In genomic region chr15:24862726-24863521, GRCh38 we compare ENCODE assay signal across 24 cellular contexts.
DNase-seq lines count a peak whose midpoint lies in the region; ATAC-seq, FAIRE-seq and TF ChIP-seq lines count a peak whose summit lies in the region.
"Had no signal": no experiment of that assay in that cellular context is flagged by ENCODE, and none has a peak within 500 bp of the region (broad histone marks: within the 10 kb centered on the region; RNA-seq: fewer than 3 reads in every experiment).

No MANE protein-coding gene starts in this region.

- peaks cover 3% of the 10 kb centered on the region for H3K79me2 ChIP-seq in endothelial cell of umbilical vein (ENCODE audit: control insufficient read depth, insufficient read depth, low read length)

- POLR2A ChIA-PET in endothelial cell of umbilical vein (lab: Charles Lee), result no interaction called here

- no peak overlapping the region for H3K4me2 ChIP-seq in endothelial cell of umbilical vein (ENCODE audit: insufficient read depth, low read length)

- no peaks in the 10 kb centered on the region for H3K27me3 ChIP-seq in NT2/D1 (ENCODE audit: insufficient read depth, insufficient read length)
- H3K27me3 ChIP-seq in endothelial cell of umbilical vein (ENCODE audit: control insufficient read depth in 2 of 2, insufficient read depth in 2 of 2, low read length in 2 of 2), result no peaks in the 10 kb centered on the region
- H3K27me3 ChIP-seq: adrenal gland, SJCRH30, vagina had no signal

- no peak for ATAC-seq in HG02610 (IDR thresholded peaks at IDR 0.05; ENCODE audit: unreplicated experiment)
- ATAC-seq: esophagus mucosa, gastroesophageal sphincter had no signal

- peaks cover 27% of the 10 kb centered on the region for H3K9me3 Mint-ChIP-seq in mesothelial cell of epicardium

- peak overlapping the region; percentile 73 for H3K27ac Mint-ChIP-seq in mesothelial cell of epicardium
- H3K27ac Mint-ChIP-seq: activated CD4-positive, alpha-beta memory T cell treated with anti-CD3 and anti-CD28 coated beads for 36 hours had no signal

- peaks cover 27% of the 10 kb centered on the region for H3K4me1 Mint-ChIP-seq in mesothelial cell of epicardium
- H3K4me1 Mint-ChIP-seq: central memory CD8-positive, alpha-beta T cell had no signal

- BruUV-seq in endothelial cell of umbilical vein (replicated peaks; lab: Mats Ljungman, UMichigan), result no TSS peak

- H3K9me1 ChIP-seq in endothelial cell of umbilical vein (replicated peaks; ENCODE audit: control insufficient read depth, extremely low read depth, insufficient read depth, low read length), result no peaks in the 10 kb centered on the region

- no peaks in the 10 kb centered on the region for H3K9me3 ChIP-seq in NT2/D1 (ENCODE audit: insufficient read depth, low read length)
- no peaks in the 10 kb centered on the region for H3K9me3 ChIP-seq in endothelial cell of umbilical vein (replicated peaks; ENCODE audit: control insufficient read depth, insufficient read depth, low read length)
- H3K9me3 ChIP-seq: adrenal gland, gastroesophageal sphincter, SJCRH30, vagina had no signal

- no peaks in the 10 kb centered on the region for H3K27me3 Mint-ChIP-seq in mesothelial cell of epicardium (ENCODE audit: low read depth)
- H3K27me3 Mint-ChIP-seq: central memory CD8-positive, alpha-beta T cell had no signal

- H3K4me3 ChIP-seq in NT2/D1 (ENCODE audit: insufficient read length, low read depth), result no peak overlapping the region
- H3K4me3 ChIP-seq in endothelial cell of umbilical vein (replicated peaks in 1 of 3; ENCODE audit: insufficient read depth in 1 of 3, low read depth in 1 of 3, low read length in 3 of 3), result no peak overlapping the region
- H3K4me3 ChIP-seq: adrenal gland, gastroesophageal sphincter, SJCRH30, vagina had no signal

- H3K36me3 Mint-ChIP-seq in mesothelial cell of epicardium, result peaks cover 2% of the 10 kb centered on the region
- H3K36me3 Mint-ChIP-seq: activated CD4-positive, alpha-beta memory T cell treated with anti-CD3 and anti-CD28 coated beads for 36 hours had no signal

- no peak for FAIRE-seq in endothelial cell of umbilical vein (lab: Jason Lieb, UNC)

- TF ChIP-seq POLR2A in endothelial cell of umbilical vein (IDR thresholded peaks at IDR 0.05; ENCODE audit: low read depth, low read length), result no peak

- no peak overlapping the region for H2AFZ ChIP-seq in endothelial cell of umbilical vein (ENCODE audit: low read depth, low read length)

- H3K4me1 ChIP-seq in NT2/D1 (ENCODE audit: insufficient read depth, insufficient read length) (peaks cover 3% of the 10 kb centered on the region), endothelial cell of umbilical vein (ENCODE audit: control insufficient read depth, extremely low read depth, insufficient read depth, low read length) (peaks cover 7% of the 10 kb centered on the region)
- H3K4me1 ChIP-seq: adrenal gland, gastroesophageal sphincter, SJCRH30, vagina had no signal

- H3K36me3 ChIP-seq in NT2/D1 (ENCODE audit: insufficient read depth, insufficient read length, low read length), result no peaks in the 10 kb centered on the region
- H3K36me3 ChIP-seq in endothelial cell of umbilical vein (ENCODE audit: control insufficient read depth in 2 of 2, extremely low read depth in 1 of 2, insufficient read depth in 2 of 2, low read length in 2 of 2), result no peaks in the 10 kb centered on the region
- H3K36me3 ChIP-seq: adrenal gland, gastroesophageal sphincter, SJCRH30, vagina had no signal

- H3K4me3 Mint-ChIP-seq in mesothelial cell of epicardium, result no peak overlapping the region
- H3K4me3 Mint-ChIP-seq: activated CD4-positive, alpha-beta memory T cell treated with anti-CD3 and anti-CD28 coated beads for 36 hours; central memory CD8-positive, alpha-beta T cell had no signal

- dilution Hi-C loops in endothelial cell of umbilical vein (cut with MboI; ENCODE audit: extremely low pct_ligation_motif_present, low sequenced_read_pairs), result no loop called here

- TF ChIP-seq CTCF in endothelial cell of umbilical vein (IDR thresholded peaks at IDR 0.05; ENCODE audit: extremely low read depth in 1 of 2, insufficient read depth in 1 of 2, low read depth in 1 of 2, low read length in 2 of 2) (no peak), mesothelial cell of epicardium (IDR thresholded peaks at IDR 0.05; ENCODE audit: unreplicated experiment) (no peak)

- H3K27ac ChIP-seq in endothelial cell of umbilical vein (ENCODE audit: insufficient read depth, low read depth, low read length), result no peak overlapping the region
- H3K27ac ChIP-seq: adrenal gland, C4-2B, gastroesophageal sphincter, SJCRH30, vagina had no signal

- H4K20me1 ChIP-seq in endothelial cell of umbilical vein (replicated peaks; ENCODE audit: control insufficient read depth, extremely low read depth, insufficient read depth, low read length), result no peaks in the 10 kb centered on the region

- CTCF ChIA-PET in endothelial cell of umbilical vein (lab: Charles Lee), result no interaction called here

- H3K9ac ChIP-seq in NT2/D1 (ENCODE audit: insufficient read length, low read depth) (peak overlapping the region; percentile 47), endothelial cell of umbilical vein (replicated peaks; ENCODE audit: extremely low read depth, insufficient read depth, low read length) (no peak overlapping the region)

- peak; percentile 7 for DNase-seq in EL
- DNase-seq in NT2/D1 (ENCODE audit: low read depth, low spot score), result no peak
- DNase-seq in endothelial cell of umbilical vein (ENCODE audit: low read depth, low spot score), result peak; percentile 5
- DNase-seq in mesothelial cell of epicardium (ENCODE audit: low spot score in 2 of 2, unreplicated experiment in 2 of 2), result no peak
- DNase-seq in activated CD4-positive, alpha-beta T cell treated with anti-CD3 and anti-CD28 coated beads, Interleukin-2, amount 50 U/mL, for 1 hour, result no peak
- DNase-seq in C1 segment of cervical spinal cord (lab: John Stamatoyannopoulos, UW), result no peak
- no peak for DNase-seq in mucosa of gallbladder (ENCODE audit: low spot score)
- DNase-seq: ACHN; activated CD4-positive, alpha-beta memory T cell treated with anti-CD3 and anti-CD28 coated beads for 36 hours; activated T-cell treated with anti-CD3 and anti-CD28 coated beads for 4 hours; adrenal gland; NCI-H146; NCI-H526; nucleus accumbens; retina; SJCRH30; stimulated activated CD4-positive, alpha-beta T cell treated with anti-CD3 and anti-CD28 coated beads, Interleukin-15, amount 100 ng/mL, for 24 hours; T-helper 2 cell had no signal

- intact Hi-C loops in endothelial cell of umbilical vein (cut with micrococcal nuclease), result no loop called here

TF ChIP-seq in endothelial cell of umbilical vein, 7 proteins besides CTCF, POLR2A, EP300 and RAD21:
- no peak for TF ChIP-seq EZH2 (IDR thresholded peaks at IDR 0.05; ENCODE audit: borderline replicate concordance, low read depth, low read length, severe bottlenecking)
- peak; percentile 21 for TF ChIP-seq GATA2 (IDR thresholded peaks at IDR 0.05; ENCODE audit: insufficient read depth, insufficient read length, low read depth, low read length)

Comparison
In these comparisons a context has a peak if more than half of its experiments do, and no peak if none do; other contexts are left out.
1. DNase-seq: peak in EL (single experiment) and endothelial cell of umbilical vein (single experiment); none in NT2/D1 (single experiment), mesothelial cell of epicardium (0 of 2), activated CD4-positive, alpha-beta T cell treated with anti-CD3 and anti-CD28 coated beads, Interleukin-2, amount 50 U/mL, for 1 hour (single experiment), C1 segment of cervical spinal cord (0 of 14) and mucosa of gallbladder (single experiment).